Comparison of ENCODE assay signal across 29 cellular contexts in the genomic region with DNA sequence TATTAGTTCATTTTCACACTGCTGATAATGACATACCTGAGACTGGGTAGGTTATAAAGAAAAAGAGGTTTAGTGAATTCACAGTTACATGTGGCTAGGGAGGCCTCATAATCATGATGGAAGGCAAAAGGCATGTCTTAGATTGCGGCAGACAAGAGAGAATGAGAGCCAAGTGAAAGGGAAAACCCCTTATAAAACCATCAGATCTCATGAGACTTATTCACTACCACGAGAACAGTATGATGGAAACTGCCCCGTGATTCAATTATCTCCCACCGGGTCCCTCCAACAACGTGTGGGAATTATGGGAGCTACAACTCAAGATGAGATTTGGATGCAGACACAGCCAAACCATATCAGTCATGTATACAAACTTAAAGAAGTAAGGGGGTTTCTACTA. TPM values are rescaled to one million over a fixed set of nuclear protein-coding genes. Genes with fewer than 3 reads are reported as not detected.
A peak's percentile ranks its signal among the peaks of the same experiment; 100 is the strongest.
DNase-seq lines count a peak whose midpoint lies in the region; ATAC-seq and TF ChIP-seq lines count a peak whose summit lies in the region.
"Had no signal": no experiment of that assay in that cellular context is flagged by ENCODE, and none has a peak within 500 bp of the region (broad histone marks: within the 10 kb centered on the region; RNA-seq: fewer than 3 reads in every experiment).

No MANE protein-coding gene starts in this region.

- H3K4me3 Mint-ChIP-seq in endodermal cell, result peak overlapping the region; percentile 1
- H3K4me3 Mint-ChIP-seq: CD4-positive, CD25-positive, alpha-beta regulatory T cell had no signal

- no peak overlapping the region for H3K27ac Mint-ChIP-seq in endodermal cell
- H3K27ac Mint-ChIP-seq: CD4-positive, CD25-positive, alpha-beta regulatory T cell had no signal

- DNase-seq in NCI-H2227 (lab: John Stamatoyannopoulos, UW; ENCODE audit: unreplicated experiment), result peak; percentile 5
- no peak for DNase-seq in NCI-H2227 treated with DMSO at 0.1 percent for 48 hours (lab: John Stamatoyannopoulos, UW)
- DNase-seq in M059J (ENCODE audit: low read depth), result peak; percentile 12
- DNase-seq in endodermal cell, result no peak
- peak; percentile 25 for DNase-seq in renal cortical epithelial cell (ENCODE audit: low read depth)
- no peak for DNase-seq in RKO (ENCODE audit: low spot score)
- DNase-seq: 8988T; CD4-positive, CD25-positive, alpha-beta regulatory T cell; COR-L47; DMS79 treated with DMSO at 0.1 percent for 48 hours; GF-D8; KBM-7; MG63; NCI-H1694 treated with DMSO at 0.1 percent for 48 hours; NCI-H2081 treated with DMSO at 0.1 percent for 48 hours; NCI-H524; NCI-H82; SHP77 treated with DMSO at 0.1 percent for 48 hours had no signal

- TF ChIP-seq CTCF in endodermal cell (conservative IDR thresholded peaks at IDR 0.05), result no peak

- H3K36me3 ChIP-seq in endodermal cell (ENCODE audit: control insufficient read depth, insufficient read depth, low read length), result no peaks in the 10 kb centered on the region
- H3K36me3 ChIP-seq: BLaER1, MG63 had no signal

- H3K27me3 ChIP-seq in endodermal cell (ENCODE audit: control insufficient read depth, insufficient read depth, low read length, poor library complexity, severe bottlenecking), result no peaks in the 10 kb centered on the region
- H3K27me3 ChIP-seq: BLaER1, MG63 had no signal

- H3K4me1 Mint-ChIP-seq in endodermal cell, result peaks cover 25% of the 10 kb centered on the region
- H3K4me1 Mint-ChIP-seq: CD4-positive, CD25-positive, alpha-beta regulatory T cell had no signal

- no peak overlapping the region for H3K27ac ChIP-seq in endodermal cell (ENCODE audit: low read depth, low read length)
- H3K27ac ChIP-seq: BLaER1 had no signal

- no peaks in the 10 kb centered on the region for H3K36me3 Mint-ChIP-seq in endodermal cell (ENCODE audit: low read depth)
- H3K36me3 Mint-ChIP-seq: CD4-positive, CD25-positive, alpha-beta regulatory T cell had no signal

- 92 to 95% methylated on average over 5 of the region's 5 CpGs for WGBS in endodermal cell (ENCODE audit: insufficient coverage in 1 of 2, insufficient read length in 1 of 2), 2 experiments

- peaks cover 19% of the 10 kb centered on the region for H3K9me3 Mint-ChIP-seq in endodermal cell

- H3K9ac ChIP-seq in endodermal cell (ENCODE audit: extremely low read depth, low read length, poor library complexity, severe bottlenecking), result no peak overlapping the region
- H3K9ac ChIP-seq: BLaER1 had no signal

- ATAC-seq in HG03280 (IDR thresholded peaks at IDR 0.05; ENCODE audit: unreplicated experiment) (no peak), HG03354 (IDR thresholded peaks at IDR 0.05; ENCODE audit: poor library complexity, severe bottlenecking, unreplicated experiment) (no peak)
- ATAC-seq: HCT116, Panc1 had no signal

- H3K4me1 ChIP-seq in endodermal cell (ENCODE audit: control insufficient read depth, insufficient read depth, low read length), result peaks cover 8% of the 10 kb centered on the region
- H3K4me1 ChIP-seq: BLaER1 had no signal

- H3K27me3 Mint-ChIP-seq in endodermal cell (ENCODE audit: insufficient read depth), result no peaks in the 10 kb centered on the region

- no peaks in the 10 kb centered on the region for H3K9me3 ChIP-seq in endodermal cell (ENCODE audit: control insufficient read depth, low read length)
- H3K9me3 ChIP-seq: BLaER1, MG63 had no signal

- H3K4me3 ChIP-seq in endodermal cell (ENCODE audit: low read length), result no peak overlapping the region
- H3K4me3 ChIP-seq: BLaER1, MG63 had no signal

RNA-seq across cellular contexts. Expression of gene PYROXD1, which starts 19.1 kb away (rescaled TPM):
- total RNA-seq in M059J (2014; rRNA removed; shearing (Covaris generic)), result 0.94 and 2.3 TPM in 2 replicates
- 1 to 10 TPM; 3.8 to 8.1 TPM for total RNA-seq in endodermal cell
- polyA plus RNA-seq in endodermal cell (2013, experiment 1 of 2), result 7.5 TPM
- polyA plus RNA-seq in endodermal cell (2013, experiment 2 of 2), result 9.7 TPM
- 12.9 and 28.9 TPM in 2 replicates for total RNA-seq in renal cortical epithelial cell

RNA-seq across cellular contexts. Expression of gene IAPP, which starts 45.7 kb away (rescaled TPM):
- total RNA-seq in M059J (2014; rRNA removed; shearing (Covaris generic)), result not detected in 2 replicates
- total RNA-seq in endodermal cell, result not detected
- polyA plus RNA-seq in endodermal cell (2013, experiment 1 of 2), result not detected
- polyA plus RNA-seq in endodermal cell (2013, experiment 2 of 2), result not detected
- not detected in 2 replicates for total RNA-seq in renal cortical epithelial cell
- total RNA-seq: CD4-positive, CD25-positive, alpha-beta regulatory T cell; H4; HT1080; LHCN-M2; OCI-LY7; T-helper 1 cell treated with Interleukin-12 subunit alpha and Interleukin-12 subunit beta and Interleukin-4 antibody, amounts not matched to agents 30 ng/mL and 1 ng/mL, for 36 hours had no signal
- polyA plus RNA-seq: AG04450; CD4-positive, CD25-positive, alpha-beta regulatory T cell had no signal

Comparison
In these comparisons a context has a peak if more than half of its experiments do, and no peak if none do; other contexts are left out.
1. DNase-seq: peak in NCI-H2227 (single experiment), M059J (single experiment) and renal cortical epithelial cell (single experiment); none in NCI-H2227 treated with DMSO at 0.1 percent for 48 hours (single experiment), endodermal cell (single experiment) and RKO (single experiment).